ENCODE assay signal across 19 cellular contexts in the genomic region with DNA sequence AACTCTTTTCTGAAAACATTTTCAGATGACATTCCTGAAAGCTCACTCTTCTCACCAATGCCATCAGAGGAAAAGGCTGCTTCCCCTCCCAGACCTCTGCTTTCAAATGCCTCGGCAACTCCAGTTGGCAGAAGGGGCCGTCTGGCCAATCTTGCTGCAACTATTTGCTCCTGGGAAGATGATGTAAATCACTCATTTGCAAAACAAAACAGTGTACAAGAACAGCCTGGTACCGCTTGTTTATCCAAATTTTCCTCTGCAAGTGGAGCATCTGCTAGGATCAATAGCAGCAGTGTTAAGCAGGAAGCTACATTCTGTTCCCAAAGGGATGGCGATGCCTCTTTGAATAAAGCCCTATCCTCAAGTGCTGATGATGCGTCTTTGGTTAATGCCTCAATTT. TPM values are rescaled to one million over a fixed set of nuclear protein-coding genes. Genes with fewer than 3 reads are reported as not detected.
DNase-seq lines count a peak whose midpoint lies in the region.
"Had no signal": no experiment of that assay in that cellular context is flagged by ENCODE, and none has a peak within 500 bp of the region (broad histone marks: within the 10 kb centered on the region; RNA-seq: fewer than 3 reads in every experiment).

No MANE protein-coding gene starts in this region.

- no peaks in the 10 kb centered on the region for H3K27me3 ChIP-seq in HUES48 (ENCODE audit: control insufficient read depth, insufficient read depth, low read length)
- H3K27me3 ChIP-seq: transverse colon had no signal

- peak overlapping the region; percentile 39 for H3K27ac ChIP-seq in HUES48 (ENCODE audit: low read depth, low read length)
- H3K27ac ChIP-seq: parathyroid adenoma, RWPE1 had no signal

- peaks cover 15% of the 10 kb centered on the region for H3K4me1 ChIP-seq in HUES48 (ENCODE audit: control insufficient read depth, insufficient read depth, low read length)
- H3K4me1 ChIP-seq: parathyroid adenoma had no signal

- no peak overlapping the region for H3K9ac ChIP-seq in HUES48 (ENCODE audit: low read depth, low read length)
- H3K9ac ChIP-seq: parathyroid adenoma had no signal

- H3K4me3 ChIP-seq in HUES48 (ENCODE audit: low read depth, low read length), result no peak overlapping the region
- H3K4me3 ChIP-seq: smooth muscle cell, transverse colon had no signal

- no peaks in the 10 kb centered on the region for H3K9me3 ChIP-seq in HUES48 (ENCODE audit: control insufficient read depth, insufficient read depth, low read length)
- H3K9me3 ChIP-seq: transverse colon had no signal

- DNase-seq in astrocyte of the hippocampus (ENCODE audit: low read depth, low spot score) (peak; percentile 78), head of caudate nucleus (peak; percentile 32 to 91 (median 77)), posterior cingulate gyrus (peak; percentile 26 to 93 (median 64)), retina (no peak), cardiac septum (ENCODE audit: low spot score) (no peak), NCI-H748 treated with DMSO at 0.1 percent for 48 hours (lab: John Stamatoyannopoulos, UW) (no peak)
- no peak for DNase-seq in effector CD4-positive, alpha-beta T cell
- DNase-seq: activated CD4-positive, alpha-beta memory T cell treated with anti-CD3 and anti-CD28 coated beads, Interleukin-2, amount 10 ng/mL, durations not matched to agents 7 days and 5 days; activated naive CD8-positive, alpha-beta T cell treated with anti-CD3 and anti-CD28 coated beads, Interleukin-2, amount 10 ng/mL, durations not matched to agents 7 days and 5 days; activated T-cell treated with anti-CD3 and anti-CD28 coated beads, Interleukin-2, amount 50 U/mL, for 72 hours; left colon; MV-4-11; NCI-H2081 treated with DMSO at 0.1 percent for 48 hours; NCI-H82; transverse colon had no signal

- H3K36me3 ChIP-seq in HUES48 (ENCODE audit: control insufficient read depth, insufficient read depth, low read length), result peaks cover 88% of the 10 kb centered on the region
- H3K36me3 ChIP-seq: transverse colon had no signal

- intact Hi-C loops in head of caudate nucleus (cut with DNase I) (no loop called here), posterior cingulate gyrus (cut with DNase I) (no loop called here), cardiac septum (cut with DNase I) (no loop called here)

RNA-seq across cellular contexts. Expression of a gene that starts 16.5 kb away (rescaled TPM):
- 0.57 TPM for total RNA-seq in cardiac septum

Comparison
In these comparisons a context has a peak if more than half of its experiments do, and no peak if none do; other contexts are left out.
1. DNase-seq: peak in astrocyte of the hippocampus (single experiment), head of caudate nucleus (42 of 42) and posterior cingulate gyrus (10 of 10); none in retina (single experiment), effector CD4-positive, alpha-beta T cell (single experiment), cardiac septum (single experiment) and NCI-H748 treated with DMSO at 0.1 percent for 48 hours (single experiment).